ENCODE assay signal across 17 cellular contexts in genomic region chr21:26011292-26011940, GRCh38.
"Had no signal": no experiment of that assay in that cellular context is flagged by ENCODE, and none has a peak within 500 bp of the region (broad histone marks: within the 10 kb centered on the region; RNA-seq: fewer than 3 reads in every experiment).

No MANE protein-coding gene starts in this region.

- H3K4me1 Mint-ChIP-seq: activated CD4-positive, alpha-beta memory T cell treated with anti-CD3 and anti-CD28 coated beads, Interleukin-2, amount 10 ng/mL, durations not matched to agents 7 days and 5 days; central memory CD8-positive, alpha-beta T cell had no signal

- DNase-seq: activated CD4-positive, alpha-beta memory T cell treated with anti-CD3 and anti-CD28 coated beads, Interleukin-2, amount 10 ng/mL, durations not matched to agents 7 days and 5 days; activated CD4-positive, alpha-beta T cell treated with anti-CD3 and anti-CD28 coated beads for 4 hours; activated naive CD4-positive, alpha-beta T cell treated with anti-CD3 and anti-CD28 coated beads, Interleukin-2, amount 50 U/mL, for 16 hours; activated T-cell treated with anti-CD3 and anti-CD28 coated beads, Interleukin-2, amount 50 U/mL, for 24 hours; effector memory CD4-positive, alpha-beta T cell; foreskin melanocyte; heart left ventricle; left colon; lower lobe of right lung; pancreas; sigmoid colon; spleen; T-helper 9 cell had no signal

- H3K27me3 ChIP-seq: heart left ventricle, pancreas, sigmoid colon, spleen had no signal

- H3K27ac Mint-ChIP-seq: activated CD4-positive, alpha-beta memory T cell treated with anti-CD3 and anti-CD28 coated beads, Interleukin-2, amount 10 ng/mL, durations not matched to agents 7 days and 5 days; activated T-cell treated with anti-CD3 and anti-CD28 coated beads, Interleukin-2, amount 50 U/mL, for 24 hours; stimulated activated naive CD8-positive, alpha-beta T cell treated with anti-CD3 and anti-CD28 coated beads, Interleukin-15, Interleukin-2, amounts not matched to agents 100 ng/mL and 50 ng/mL, for 24 hours; type B pancreatic cell had no signal

- H3K27me3 Mint-ChIP-seq: activated CD4-positive, alpha-beta memory T cell treated with anti-CD3 and anti-CD28 coated beads, Interleukin-2, amount 10 ng/mL, durations not matched to agents 7 days and 5 days; activated T-cell treated with anti-CD3 and anti-CD28 coated beads, Interleukin-2, amount 50 U/mL, for 24 hours; central memory CD8-positive, alpha-beta T cell; stimulated activated naive CD8-positive, alpha-beta T cell treated with anti-CD3 and anti-CD28 coated beads, Interleukin-15, Interleukin-2, amounts not matched to agents 100 ng/mL and 50 ng/mL, for 24 hours; type B pancreatic cell had no signal

- H3K4me1 ChIP-seq: spleen had no signal

- ATAC-seq: heart left ventricle, left colon, lower lobe of right lung had no signal

- H3K9me3 ChIP-seq: heart left ventricle, lower lobe of right lung, pancreas, sigmoid colon, spleen had no signal

- H3K27ac ChIP-seq: epithelial cell of prostate, heart left ventricle, lower lobe of right lung, pancreas, sigmoid colon, spleen had no signal

- H3K9me3 Mint-ChIP-seq: activated CD4-positive, alpha-beta memory T cell treated with anti-CD3 and anti-CD28 coated beads, Interleukin-2, amount 10 ng/mL, durations not matched to agents 7 days and 5 days; activated T-cell treated with anti-CD3 and anti-CD28 coated beads, Interleukin-2, amount 50 U/mL, for 24 hours; central memory CD8-positive, alpha-beta T cell; stimulated activated naive CD8-positive, alpha-beta T cell treated with anti-CD3 and anti-CD28 coated beads, Interleukin-15, Interleukin-2, amounts not matched to agents 100 ng/mL and 50 ng/mL, for 24 hours; type B pancreatic cell had no signal

- H3K4me3 Mint-ChIP-seq: activated CD4-positive, alpha-beta memory T cell treated with anti-CD3 and anti-CD28 coated beads, Interleukin-2, amount 10 ng/mL, durations not matched to agents 7 days and 5 days; activated T-cell treated with anti-CD3 and anti-CD28 coated beads, Interleukin-2, amount 50 U/mL, for 24 hours; central memory CD8-positive, alpha-beta T cell; stimulated activated naive CD8-positive, alpha-beta T cell treated with anti-CD3 and anti-CD28 coated beads, Interleukin-15, Interleukin-2, amounts not matched to agents 100 ng/mL and 50 ng/mL, for 24 hours; type B pancreatic cell had no signal
